In the genomic region with DNA sequence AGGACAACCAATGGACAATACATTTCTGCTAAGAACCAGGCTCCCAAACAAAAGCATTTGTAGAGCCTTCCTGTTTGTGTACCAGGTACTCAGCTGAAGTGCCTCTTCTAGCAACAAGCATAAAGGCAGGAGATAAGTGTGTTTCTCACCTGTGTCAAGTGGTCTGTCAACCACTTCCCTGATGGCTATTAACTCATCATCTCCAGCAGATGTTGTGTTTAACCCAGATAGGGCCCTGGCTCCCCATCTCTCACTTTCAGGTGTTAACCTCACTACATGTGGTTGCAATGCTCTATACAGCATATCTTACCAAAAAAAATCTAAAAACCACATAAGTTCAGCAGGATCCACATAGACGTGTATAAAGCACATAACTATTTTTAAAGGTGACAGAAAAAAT, we compare ENCODE assay signal across 9 cellular contexts. TPM values are rescaled to one million over a fixed set of nuclear protein-coding genes. Genes with fewer than 3 reads are reported as not detected.
DNase-seq lines count a peak whose midpoint lies in the region; ATAC-seq and TF ChIP-seq lines count a peak whose summit lies in the region.
"Had no signal": no experiment of that assay in that cellular context is flagged by ENCODE, and none has a peak within 500 bp of the region (broad histone marks: within the 10 kb centered on the region; RNA-seq: fewer than 3 reads in every experiment).

No MANE protein-coding gene starts in this region.

- H3K27ac ChIP-seq in uterus, result no peak overlapping the region

- no peak for TF ChIP-seq CTCF in mucosa of descending colon (IDR thresholded peaks at IDR 0.05)
- no peak for TF ChIP-seq CTCF in uterus (IDR thresholded peaks at IDR 0.05)

- H3K4me3 ChIP-seq in mucosa of descending colon, result no peak overlapping the region
- no peak overlapping the region for H3K4me3 ChIP-seq in uterus

- peak; percentile 56 for ATAC-seq in HG02759 (IDR thresholded peaks at IDR 0.05; ENCODE audit: unreplicated experiment)
- peak; percentile 19 for ATAC-seq in mucosa of descending colon
- ATAC-seq: left colon had no signal

- DNase-seq in NCI-H748 (lab: John Stamatoyannopoulos, UW; ENCODE audit: unreplicated experiment), result peak; percentile 100
- no peak for DNase-seq in NCI-H748 treated with DMSO at 0.1 percent for 48 hours (lab: John Stamatoyannopoulos, UW)
- peak; percentile 66 for DNase-seq in NCI-H1092 (lab: John Stamatoyannopoulos, UW)
- DNase-seq in mucosa of descending colon, result peak in 1 of 3 donors; percentile 9
- DNase-seq in uterus, result no peak
- no peak for DNase-seq in cerebellar cortex (ENCODE audit: low spot score)
- no peak for DNase-seq in NCI-H524 (lab: John Stamatoyannopoulos, UW)
- DNase-seq: left colon had no signal

- intact Hi-C loops in mucosa of descending colon (cut with DNase I, micrococcal nuclease), result no loop called here
- intact Hi-C loops in uterus (cut with DNase I; ENCODE audit: low total_unique reads), result no loop called here

- H3K27me3 ChIP-seq in uterus, result no peaks in the 10 kb centered on the region

- no peaks in the 10 kb centered on the region for H3K9me3 ChIP-seq in mucosa of descending colon
- H3K9me3 ChIP-seq in uterus, result no peaks in the 10 kb centered on the region

- H3K4me1 ChIP-seq in mucosa of descending colon (ENCODE audit: low read depth), result no peaks in the 10 kb centered on the region
- H3K4me1 ChIP-seq in uterus, result no peaks in the 10 kb centered on the region

- no peak for TF ChIP-seq POLR2A in uterus (IDR thresholded peaks at IDR 0.05)

- H3K36me3 ChIP-seq in mucosa of descending colon (ENCODE audit: low read depth) (no peaks in the 10 kb centered on the region), uterus (no peaks in the 10 kb centered on the region)

RNA-seq across cellular contexts. Expression of a gene that starts 9.6 kb away (rescaled TPM):
- not detected for total RNA-seq in mucosa of descending colon
- under 1 TPM in 1 of 4 donors, not detected in 3; 0.40 TPM for total RNA-seq in uterus
- total RNA-seq: left colon had no signal

Comparison
In these comparisons a context has a peak if more than half of its experiments do, and no peak if none do; other contexts are left out.
1. DNase-seq: peak in NCI-H748 (single experiment) and NCI-H1092 (single experiment); none in NCI-H748 treated with DMSO at 0.1 percent for 48 hours (single experiment), uterus (0 of 2), cerebellar cortex (single experiment) and NCI-H524 (0 of 2).